Comparison of ENCODE assay signal across 8 cellular contexts in the genomic region with DNA sequence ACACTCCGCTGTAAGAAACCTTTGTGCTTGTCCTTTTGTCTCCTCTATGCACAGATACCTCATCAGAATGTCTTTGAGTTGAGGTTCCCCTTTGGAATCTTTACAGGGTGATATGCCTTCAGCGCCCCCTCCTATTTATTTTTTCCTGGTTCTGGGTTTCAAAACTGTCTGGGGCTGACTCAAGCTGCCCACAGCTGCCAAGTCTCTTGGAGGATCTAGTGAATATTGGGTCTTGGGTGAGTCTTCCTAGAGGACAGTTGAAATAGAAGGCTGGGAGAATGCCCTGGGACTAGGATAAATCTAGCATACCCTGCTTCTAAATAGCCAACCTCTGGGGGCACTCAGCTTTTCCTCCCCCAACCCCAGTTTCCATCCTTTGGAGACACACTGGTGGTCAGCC. TPM values are rescaled to one million over a fixed set of nuclear protein-coding genes. Genes with fewer than 3 reads are reported as not detected.
DNase-seq lines count a peak whose midpoint lies in the region; ATAC-seq and TF ChIP-seq lines count a peak whose summit lies in the region.

No MANE protein-coding gene starts in this region.

- peak overlapping the region; percentile 94 for H3K27ac Mint-ChIP-seq in activated CD8-positive, alpha-beta memory T cell treated with anti-CD3 and anti-CD28 coated beads, Interleukin-2, amount 10 ng/mL, durations not matched to agents 7 days and 5 days
- peak overlapping the region; percentile 94 for H3K27ac Mint-ChIP-seq in activated CD8-positive, alpha-beta T cell treated with anti-CD3 and anti-CD28 coated beads, Interleukin-2, amount 10 ng/mL, durations not matched to agents 7 days and 5 days

- no peak for ATAC-seq in activated CD8-positive, alpha-beta memory T cell treated with anti-CD3 and anti-CD28 coated beads, Interleukin-2, amount 10 ng/mL, durations not matched to agents 7 days and 5 days
- ATAC-seq in activated CD8-positive, alpha-beta T cell treated with anti-CD3 and anti-CD28 coated beads, Interleukin-2, amount 10 ng/mL, durations not matched to agents 7 days and 5 days, result no peak
- no peak for ATAC-seq in HG02885 (IDR thresholded peaks at IDR 0.05; ENCODE audit: poor library complexity, unreplicated experiment)

- peaks cover 34% of the 10 kb centered on the region for H3K4me1 Mint-ChIP-seq in activated CD8-positive, alpha-beta memory T cell treated with anti-CD3 and anti-CD28 coated beads, Interleukin-2, amount 10 ng/mL, durations not matched to agents 7 days and 5 days
- H3K4me1 Mint-ChIP-seq in activated CD8-positive, alpha-beta T cell treated with anti-CD3 and anti-CD28 coated beads, Interleukin-2, amount 10 ng/mL, durations not matched to agents 7 days and 5 days (ENCODE audit: low read depth), result peaks cover 39% of the 10 kb centered on the region

- H3K36me3 Mint-ChIP-seq in activated CD8-positive, alpha-beta memory T cell treated with anti-CD3 and anti-CD28 coated beads, Interleukin-2, amount 10 ng/mL, durations not matched to agents 7 days and 5 days, result peaks cover 40% of the 10 kb centered on the region
- peaks cover 33% of the 10 kb centered on the region for H3K36me3 Mint-ChIP-seq in activated CD8-positive, alpha-beta T cell treated with anti-CD3 and anti-CD28 coated beads, Interleukin-2, amount 10 ng/mL, durations not matched to agents 7 days and 5 days (ENCODE audit: low read depth)

- CTCF ChIA-PET in activated CD8-positive, alpha-beta memory T cell treated with anti-CD3 and anti-CD28 coated beads, Interleukin-2, amount 10 ng/mL, durations not matched to agents 7 days and 5 days (lab: Charles Lee), result interaction anchor here (0.8 to 2.6 kb wide), 3 partner anchors 13 to 240 kb away, joined by 3 to 18 read pairs (median 4); a partner anchor contains a TSS
- CTCF ChIA-PET in activated CD8-positive, alpha-beta T cell treated with anti-CD3 and anti-CD28 coated beads, Interleukin-2, amount 10 ng/mL, durations not matched to agents 7 days and 5 days (lab: Charles Lee), result interaction anchor here (1.5 to 2.2 kb wide), 2 partner anchors 23 to 240 kb away, joined by 9 to 10 read pairs; a partner anchor contains a TSS

- H3K27me3 ChIP-seq in iPS-18a (ENCODE audit: control insufficient read depth, insufficient read depth, low read length) (no peaks in the 10 kb centered on the region), suprapubic skin (no peaks in the 10 kb centered on the region)

- H3K4me3 ChIP-seq in iPS-18a (ENCODE audit: low read length) (peak overlapping the region; percentile 82), suprapubic skin (peak overlapping the region; percentile 75)

- 13% methylated on average over 2 of the region's 2 CpGs for WGBS in suprapubic skin

- POLR2A ChIA-PET in activated CD8-positive, alpha-beta T cell treated with anti-CD3 and anti-CD28 coated beads, Interleukin-2, amount 10 ng/mL, durations not matched to agents 7 days and 5 days (lab: Charles Lee), result interaction anchor here (0.6 to 2.1 kb wide), 6 partner anchors 13 to 176 kb away, joined by 3 to 11 read pairs (median 4); a partner anchor contains a TSS

- H3K27ac ChIP-seq in iPS-18a (ENCODE audit: low read length) (no peak overlapping the region), suprapubic skin (peak overlapping the region; percentile 95)

- TF ChIP-seq CTCF in suprapubic skin (IDR thresholded peaks at IDR 0.05), result no peak

- no peak for TF ChIP-seq POLR2A in suprapubic skin (IDR thresholded peaks at IDR 0.05)

- DNase-seq in activated CD8-positive, alpha-beta memory T cell treated with anti-CD3 and anti-CD28 coated beads, Interleukin-2, amount 10 ng/mL, durations not matched to agents 7 days and 5 days, result no peak
- DNase-seq in activated CD8-positive, alpha-beta memory T cell treated with anti-CD3 and anti-CD28 coated beads, Interleukin-2, amount 50 U/mL, for 4 hours, result no peak
- DNase-seq in activated CD8-positive, alpha-beta T cell treated with anti-CD3 and anti-CD28 coated beads, Interleukin-2, amount 10 ng/mL, durations not matched to agents 7 days and 5 days, result no peak
- DNase-seq in suprapubic skin (ENCODE audit: low spot score in 2 of 2) (no peak), islet precursor cell (no peak), KG1 (lab: John Stamatoyannopoulos, UW) (no peak)

- H3K9me3 ChIP-seq in iPS-18a (ENCODE audit: control insufficient read depth, low read depth, low read length) (no peaks in the 10 kb centered on the region), suprapubic skin (no peaks in the 10 kb centered on the region)

- H3K27me3 Mint-ChIP-seq in activated CD8-positive, alpha-beta memory T cell treated with anti-CD3 and anti-CD28 coated beads, Interleukin-2, amount 10 ng/mL, durations not matched to agents 7 days and 5 days, result no peaks in the 10 kb centered on the region
- H3K27me3 Mint-ChIP-seq in activated CD8-positive, alpha-beta T cell treated with anti-CD3 and anti-CD28 coated beads, Interleukin-2, amount 10 ng/mL, durations not matched to agents 7 days and 5 days (ENCODE audit: low read depth), result no peaks in the 10 kb centered on the region

- H3K9me3 Mint-ChIP-seq in activated CD8-positive, alpha-beta memory T cell treated with anti-CD3 and anti-CD28 coated beads, Interleukin-2, amount 10 ng/mL, durations not matched to agents 7 days and 5 days (ENCODE audit: low read depth), result peaks cover 3% of the 10 kb centered on the region
- no peaks in the 10 kb centered on the region for H3K9me3 Mint-ChIP-seq in activated CD8-positive, alpha-beta T cell treated with anti-CD3 and anti-CD28 coated beads, Interleukin-2, amount 10 ng/mL, durations not matched to agents 7 days and 5 days (ENCODE audit: insufficient read depth)

- peak overlapping the region; percentile 98 for H3K4me3 Mint-ChIP-seq in activated CD8-positive, alpha-beta memory T cell treated with anti-CD3 and anti-CD28 coated beads, Interleukin-2, amount 10 ng/mL, durations not matched to agents 7 days and 5 days
- H3K4me3 Mint-ChIP-seq in activated CD8-positive, alpha-beta T cell treated with anti-CD3 and anti-CD28 coated beads, Interleukin-2, amount 10 ng/mL, durations not matched to agents 7 days and 5 days, result peak overlapping the region; percentile 90

- peak overlapping the region; percentile 81 for H3K9ac ChIP-seq in iPS-18a (ENCODE audit: low read length)

- no peak for TF ChIP-seq EP300 in suprapubic skin (IDR thresholded peaks at IDR 0.05)

- H3K4me1 ChIP-seq in iPS-18a (ENCODE audit: control insufficient read depth, low read depth, low read length) (peaks cover 4% of the 10 kb centered on the region), suprapubic skin (peaks cover 25% of the 10 kb centered on the region)

- H3K36me3 ChIP-seq in iPS-18a (ENCODE audit: control insufficient read depth, low read depth, low read length), result peaks cover 3% of the 10 kb centered on the region
- no peaks in the 10 kb centered on the region for H3K36me3 ChIP-seq in suprapubic skin

RNA-seq across cellular contexts. Expression of a gene that starts 0.9 kb away (rescaled TPM):
- 10 to 100 TPM; 11.3 to 12.9 TPM for total RNA-seq in activated CD8-positive, alpha-beta memory T cell treated with anti-CD3 and anti-CD28 coated beads, Interleukin-2, amount 10 ng/mL, durations not matched to agents 7 days and 5 days
- total RNA-seq in activated CD8-positive, alpha-beta T cell treated with anti-CD3 and anti-CD28 coated beads, Interleukin-2, amount 10 ng/mL, durations not matched to agents 7 days and 5 days, result 10 to 100 TPM; 13.9 to 14.7 TPM
- total RNA-seq in suprapubic skin, result 10 to 100 TPM in 1 of 4 donors, 1 to 10 TPM in 3; 7.3 to 10.8 (median 8.4) TPM

RNA-seq across cellular contexts. Expression of a gene that starts 7.3 kb away (rescaled TPM):
- 1 to 10 TPM; 3.9 to 4.3 TPM for total RNA-seq in activated CD8-positive, alpha-beta memory T cell treated with anti-CD3 and anti-CD28 coated beads, Interleukin-2, amount 10 ng/mL, durations not matched to agents 7 days and 5 days
- 1 to 10 TPM; 2.9 to 5.2 TPM for total RNA-seq in activated CD8-positive, alpha-beta T cell treated with anti-CD3 and anti-CD28 coated beads, Interleukin-2, amount 10 ng/mL, durations not matched to agents 7 days and 5 days
- 1 to 10 TPM; 2.4 to 5.1 (median 4.3) TPM for total RNA-seq in suprapubic skin

RNA-seq across cellular contexts. Expression of a gene that starts 23.7 kb away (rescaled TPM):
- total RNA-seq in activated CD8-positive, alpha-beta memory T cell treated with anti-CD3 and anti-CD28 coated beads, Interleukin-2, amount 10 ng/mL, durations not matched to agents 7 days and 5 days, result 1 to 10 TPM; 3.7 to 5.2 TPM
- 1 to 10 TPM; 3.2 to 4.1 TPM for total RNA-seq in activated CD8-positive, alpha-beta T cell treated with anti-CD3 and anti-CD28 coated beads, Interleukin-2, amount 10 ng/mL, durations not matched to agents 7 days and 5 days
- 1 to 10 TPM; 2.1 to 8.8 (median 3.9) TPM for total RNA-seq in suprapubic skin
